ENCODE assay signal across 1 cellular context in the genomic region with DNA sequence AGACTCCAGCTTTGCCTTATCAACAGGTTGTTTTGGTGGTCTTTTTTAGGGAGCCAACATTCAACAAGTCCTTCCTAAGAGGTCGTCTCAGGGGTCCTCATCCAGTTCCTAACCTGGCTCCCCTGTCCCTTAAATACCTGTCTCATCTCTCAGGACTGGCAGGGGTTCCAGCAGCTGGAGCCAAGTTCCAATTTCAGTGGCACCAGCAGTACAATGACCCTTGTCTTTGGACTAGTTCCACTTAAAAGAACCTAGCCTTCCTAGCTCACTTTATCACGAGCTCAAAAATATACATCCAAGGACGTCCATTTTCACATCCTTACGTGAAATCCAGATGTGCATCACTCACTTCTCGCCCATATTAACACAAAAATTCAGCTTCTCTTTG.
TF ChIP-seq lines count a peak whose summit lies in the region.

No MANE protein-coding gene starts in this region.

TF ChIP-seq in HEK293, 187 proteins besides CTCF, POLR2A, EP300 and RAD21:
- peak; percentile 65 for TF ChIP-seq SCRT2 (tag by site-specific recombination; IDR thresholded peaks at IDR 0.05)
- no peak for TF ChIP-seq GLI2 (tag by site-specific recombination; IDR thresholded peaks at IDR 0.05; ENCODE audit: borderline replicate concordance, low read depth)
- 0 out of 2 replicates have a peak, but pooled peaks have one; percentile 20 for TF ChIP-seq SCRT1 (tag by site-specific recombination; IDR thresholded peaks at IDR 0.05; ENCODE audit: borderline replicate concordance)
- no peak for TF ChIP-seq ZNF324 (tag by site-specific recombination; IDR thresholded peaks at IDR 0.05)
- no peak for TF ChIP-seq ZNF221 (tag by site-specific recombination; IDR thresholded peaks at IDR 0.05; ENCODE audit: borderline replicate concordance)
